ENCODE assay signal across 8 cellular contexts in the genomic region with DNA sequence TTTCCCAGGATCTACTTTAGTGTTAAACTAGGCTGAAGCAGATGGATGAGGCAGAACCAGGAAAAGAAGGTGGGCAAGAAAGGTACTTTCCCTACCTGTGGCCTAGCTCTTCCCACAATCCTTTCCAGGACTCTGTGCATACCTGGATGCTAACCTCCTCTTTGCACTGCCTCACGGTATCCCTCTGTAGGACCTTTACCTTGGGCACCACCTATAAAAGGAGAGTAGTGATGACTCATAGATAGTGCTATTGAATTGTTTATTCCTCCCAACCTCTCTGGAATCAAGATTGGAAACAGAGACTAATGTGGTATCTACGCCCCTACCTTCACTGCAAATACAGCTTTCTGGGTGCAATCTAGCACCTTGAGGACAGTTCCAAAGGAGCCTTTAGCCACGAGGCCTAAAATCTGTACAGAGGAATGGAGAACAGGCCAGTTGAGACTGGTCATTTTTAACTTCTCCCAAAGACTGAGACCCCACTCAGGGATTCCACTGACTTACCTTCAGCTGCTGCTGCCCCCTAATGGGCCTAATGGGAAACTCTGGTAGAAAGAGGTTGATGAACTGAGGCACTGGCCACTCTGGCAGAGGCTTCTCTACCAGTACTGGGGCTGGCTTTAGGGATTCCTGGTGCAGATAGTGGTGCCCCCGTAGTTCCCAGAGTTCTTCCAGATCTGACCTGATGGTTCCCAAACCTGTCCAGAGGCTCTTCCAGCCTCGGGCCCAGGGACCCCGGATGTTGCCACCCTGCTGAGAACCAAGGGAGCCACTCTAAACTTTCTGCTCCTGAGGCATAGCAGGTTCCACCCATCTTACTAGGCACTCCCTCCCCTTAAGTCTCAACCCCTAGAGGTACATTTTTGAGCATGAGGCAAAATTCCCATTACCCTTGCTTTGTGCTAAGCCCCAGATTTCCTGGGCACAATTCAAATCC. TPM values are rescaled to one million over a fixed set of nuclear protein-coding genes. Genes with fewer than 3 reads are reported as not detected.
DNase-seq lines count a peak whose midpoint lies in the region; ATAC-seq, FAIRE-seq and TF ChIP-seq lines count a peak whose summit lies in the region.

No MANE protein-coding gene starts in this region.

- H4K8ac ChIP-seq in mesendoderm (ENCODE audit: low read depth, low read length), result no peak overlapping the region

- no peaks in the 10 kb centered on the region for H3K4me1 ChIP-seq in CD4-positive, alpha-beta memory T cell (ENCODE audit: insufficient read depth, low read length)
- H3K4me1 ChIP-seq in mesendoderm (ENCODE audit: control insufficient read depth, low read depth, low read length), result no peaks in the 10 kb centered on the region

- intact Hi-C loops in CD4-positive, alpha-beta memory T cell (cut with micrococcal nuclease), result loop anchor here (1.0 kb wide), 1 partner anchor 65 kb away; no protein-coding TSS in a partner anchor

- H2AK5ac ChIP-seq in mesendoderm (ENCODE audit: low read length), result no peak overlapping the region

- peak; percentile 73 for TF ChIP-seq CTCF in HFF-Myc (IDR thresholded peaks at IDR 0.05; ENCODE audit: low read depth, low read length, missing control alignments)

- no peak for ATAC-seq in GM21423 (IDR thresholded peaks at IDR 0.05; ENCODE audit: unreplicated experiment)

- WGBS in mesendoderm (ENCODE audit: extremely low coverage, insufficient coverage, low lambda C conversion rate), result no CpG with 5 or more reads among the region's 6 CpGs

- CTCF ChIA-PET in CD4-positive, alpha-beta memory T cell (lab: Charles Lee; ENCODE audit: partially characterized antibody), result interaction anchor here (0.7 to 6.8 kb wide), 19 partner anchors 9 to 196 kb away, joined by 3 to 51 read pairs (median 3); partner anchors contain the start of genes ALDOC and PIGS

- no peak overlapping the region for H2BK120ac ChIP-seq in mesendoderm (ENCODE audit: low read depth, low read length)

- H3K4me1 Mint-ChIP-seq in CD4-positive, alpha-beta memory T cell, result peaks cover 4 to 13% (median 10%) of the 10 kb centered on the region in 4 donors

- no peak overlapping the region for H3K4me2 ChIP-seq in mesendoderm (ENCODE audit: low read length)

- H3K9me3 Mint-ChIP-seq in CD4-positive, alpha-beta memory T cell, result no peaks in the 10 kb centered on the region

- H3K56ac ChIP-seq in mesendoderm (ENCODE audit: low read length), result no peak overlapping the region

- H2BK5ac ChIP-seq in mesendoderm (ENCODE audit: low read length), result no peak overlapping the region

- peaks cover 29 to 63% of the 10 kb centered on the region in 2 donors for H3K36me3 Mint-ChIP-seq in CD4-positive, alpha-beta memory T cell

- no peak overlapping the region for H4K5ac ChIP-seq in mesendoderm (ENCODE audit: low read length)

- no peak overlapping the region for H3K9ac ChIP-seq in mesendoderm (ENCODE audit: low read length)

- H3K23ac ChIP-seq in mesendoderm (ENCODE audit: low read length), result no peak overlapping the region

- H3K27ac ChIP-seq in CD4-positive, alpha-beta memory T cell (ENCODE audit: low read depth, low read length), result no peak overlapping the region
- no peak overlapping the region for H3K27ac ChIP-seq in mesendoderm (ENCODE audit: low read depth, low read length)

- POLR2A ChIA-PET in CD4-positive, alpha-beta memory T cell (lab: Charles Lee; ENCODE audit: partially characterized antibody), result interaction anchor here (0.6 to 1.8 kb wide), 6 partner anchors 11 to 118 kb away, joined by 3 to 11 read pairs (median 4); partner anchors contain the start of genes ALDOC and PIGS

- no peak for FAIRE-seq in urothelium cell line (lab: Jason Lieb, UNC)

- H3K27me3 Mint-ChIP-seq in CD4-positive, alpha-beta memory T cell, result no peaks in the 10 kb centered on the region

- no peaks in the 10 kb centered on the region for H3K79me2 ChIP-seq in mesendoderm (ENCODE audit: control insufficient read depth, insufficient read depth, low read length)

- peak in 4 of 5 donors; percentile 19 to 40 (median 40) for DNase-seq in CD4-positive, alpha-beta memory T cell
- DNase-seq in HFF-Myc (ENCODE audit: extremely low read depth, low read depth) (no peak), mesendoderm (peak; percentile 67), urothelium cell line (ENCODE audit: low spot score) (peak; percentile 47), NOMO-1 (lab: John Stamatoyannopoulos, UW; ENCODE audit: unreplicated experiment in 2 of 2) (no peak)
- peak; percentile 22 to 58 for DNase-seq in activated CD4-positive, alpha-beta T cell treated with anti-CD3 and anti-CD28 coated beads for 4 hours
- DNase-seq in effector CD4-positive, alpha-beta T cell, result peak; percentile 29

- H3K36me3 ChIP-seq in CD4-positive, alpha-beta memory T cell (ENCODE audit: insufficient read depth, low read length), result peaks cover 30% of the 10 kb centered on the region
- H3K36me3 ChIP-seq in mesendoderm (ENCODE audit: control insufficient read depth, insufficient read depth, low read length), result peaks cover 23% of the 10 kb centered on the region

- no peak overlapping the region for H3K4me3 ChIP-seq in CD4-positive, alpha-beta memory T cell (ENCODE audit: low read length in 2 of 2)
- H3K4me3 ChIP-seq in HFF-Myc (replicated peaks; ENCODE audit: low read depth, low read length) (no peak overlapping the region), mesendoderm (ENCODE audit: low read length) (no peak overlapping the region)

- no peaks in the 10 kb centered on the region for H3K79me1 ChIP-seq in mesendoderm (ENCODE audit: low read length)

- H3K27me3 ChIP-seq in CD4-positive, alpha-beta memory T cell (ENCODE audit: insufficient read depth, low read length), result no peaks in the 10 kb centered on the region
- no peaks in the 10 kb centered on the region for H3K27me3 ChIP-seq in mesendoderm (ENCODE audit: insufficient read depth, low read length, poor library complexity)

- H3K18ac ChIP-seq in mesendoderm (ENCODE audit: low read length), result no peak overlapping the region

- no peaks in the 10 kb centered on the region for H3K9me3 ChIP-seq in CD4-positive, alpha-beta memory T cell (ENCODE audit: control insufficient read depth in 1 of 2, low read length in 2 of 2)

- no peak overlapping the region for H2BK15ac ChIP-seq in mesendoderm (replicated peaks; ENCODE audit: low read depth)

- H3K4me3 Mint-ChIP-seq in CD4-positive, alpha-beta memory T cell, result no peak overlapping the region

- H3K4ac ChIP-seq in mesendoderm (ENCODE audit: low read depth, low read length), result no peak overlapping the region

- peak overlapping the region in 6 of 7 donors; percentile 24 to 65 (median 36) for H3K27ac Mint-ChIP-seq in CD4-positive, alpha-beta memory T cell

RNA-seq across cellular contexts. Expression of gene RSKR, which starts 0.8 kb away (rescaled TPM):
- 10 to 100 TPM; 27.2 to 29.6 TPM for total RNA-seq in CD4-positive, alpha-beta memory T cell
- polyA plus RNA-seq in CD4-positive, alpha-beta memory T cell, result not detected
- 8.8 TPM for polyA plus RNA-seq in mesendoderm (2013, experiment 1 of 2)
- polyA plus RNA-seq in mesendoderm (2013, experiment 2 of 2), result 8.4 TPM

RNA-seq across cellular contexts. Expression of gene SPAG5, which starts 14.4 kb away (rescaled TPM):
- total RNA-seq in CD4-positive, alpha-beta memory T cell, result 10 to 100 TPM in 1 of 2 experiments, 1 to 10 TPM in 1; 9.2 to 10.2 TPM
- 1 to 10 TPM in 1 of 2 donors, not detected in 1; 1.4 TPM for polyA plus RNA-seq in CD4-positive, alpha-beta memory T cell
- polyA plus RNA-seq in mesendoderm (2013, experiment 1 of 2), result 103 TPM
- polyA plus RNA-seq in mesendoderm (2013, experiment 2 of 2), result 98.5 TPM

RNA-seq across cellular contexts. Expression of gene BLTP2, which starts 31.8 kb away (rescaled TPM):
- 100 to 1,000 TPM; 132 to 149 TPM for total RNA-seq in CD4-positive, alpha-beta memory T cell
- polyA plus RNA-seq in CD4-positive, alpha-beta memory T cell, result 10 to 100 TPM; 23.5 to 49.9 TPM
- polyA plus RNA-seq in mesendoderm (2013, experiment 1 of 2), result 67.2 TPM
- polyA plus RNA-seq in mesendoderm (2013, experiment 2 of 2), result 67.5 TPM

RNA-seq across cellular contexts. Expression of gene ALDOC, which starts 36.5 kb away (rescaled TPM):
- 10 to 100 TPM; 30.1 to 33.7 TPM for total RNA-seq in CD4-positive, alpha-beta memory T cell
- 10 to 100 TPM; 50.2 to 62.2 TPM for polyA plus RNA-seq in CD4-positive, alpha-beta memory T cell
- polyA plus RNA-seq in mesendoderm (2013, experiment 1 of 2), result 26.6 TPM
- 27.3 TPM for polyA plus RNA-seq in mesendoderm (2013, experiment 2 of 2)

RNA-seq across cellular contexts. Expression of gene PIGS, which starts 41.9 kb away (rescaled TPM):
- 10 to 100 TPM; 57.9 to 58.2 TPM for total RNA-seq in CD4-positive, alpha-beta memory T cell
- 10 to 100 TPM; 57.3 to 69.8 TPM for polyA plus RNA-seq in CD4-positive, alpha-beta memory T cell
- polyA plus RNA-seq in mesendoderm (2013, experiment 1 of 2), result 28.0 TPM
- polyA plus RNA-seq in mesendoderm (2013, experiment 2 of 2), result 28.6 TPM

Comparison
In these comparisons a context has a peak if more than half of its experiments do, and no peak if none do; other contexts are left out.
1. DNase-seq: peak in CD4-positive, alpha-beta memory T cell (4 of 5), activated CD4-positive, alpha-beta T cell treated with anti-CD3 and anti-CD28 coated beads for 4 hours (2 of 2), effector CD4-positive, alpha-beta T cell (single experiment), mesendoderm (single experiment) and urothelium cell line (single experiment); none in HFF-Myc (single experiment) and NOMO-1 (0 of 2).